ENCODE assay signal across 9 cellular contexts in the genomic region with DNA sequence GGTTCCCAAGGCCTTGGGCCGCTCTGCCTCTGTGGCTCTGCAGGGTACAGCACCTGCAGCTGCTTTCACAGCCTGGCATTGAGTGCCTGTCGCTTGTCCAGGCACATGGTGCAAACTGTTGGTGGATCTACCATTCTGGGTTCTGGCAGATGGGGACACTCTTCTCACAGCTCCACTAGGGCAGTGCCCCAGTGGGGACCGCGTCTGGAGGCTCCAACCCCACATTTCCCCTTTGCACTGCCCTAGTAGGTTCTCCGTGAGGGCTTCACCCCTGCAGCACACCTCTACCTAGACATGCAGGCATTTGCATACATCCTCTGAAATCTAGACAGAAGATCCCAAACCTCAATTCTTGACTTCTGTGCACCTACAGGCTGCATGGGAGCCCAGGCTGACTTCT. TPM values are rescaled to one million over a fixed set of nuclear protein-coding genes. Genes with fewer than 3 reads are reported as not detected.
"Had no signal": no experiment of that assay in that cellular context is flagged by ENCODE, and none has a peak within 500 bp of the region (broad histone marks: within the 10 kb centered on the region; RNA-seq: fewer than 3 reads in every experiment).

No MANE protein-coding gene starts in this region.

- H3K4me1 Mint-ChIP-seq: GM23338, H9 had no signal

- DNase-seq: GM23248, GOT3, H7, H9, HCEC 1CT, HFFc6 had no signal

- ATAC-seq: GM23338, HCT116 had no signal

- H3K4me3 Mint-ChIP-seq: GM23338, H9, HFFc6 had no signal

- H3K27ac Mint-ChIP-seq: GM23338, H9, HFFc6 had no signal

RNA-seq across cellular contexts. Expression of a gene that starts 19.2 kb away (rescaled TPM):
- total RNA-seq: GM23248, H4, HFFc6 had no signal
